In genomic region chr20:3430376-3431069, GRCh38 we compare ENCODE assay signal across 9 cellular contexts. TPM values are rescaled to one million over a fixed set of nuclear protein-coding genes. Genes with fewer than 3 reads are reported as not detected.
DNase-seq lines count a peak whose midpoint lies in the region; ATAC-seq and TF ChIP-seq lines count a peak whose summit lies in the region.
"Had no signal": no experiment of that assay in that cellular context is flagged by ENCODE, and none has a peak within 500 bp of the region (broad histone marks: within the 10 kb centered on the region; RNA-seq: fewer than 3 reads in every experiment).

No MANE protein-coding gene starts in this region.

- peak overlapping the region in 1 of 12 donors; percentile 4 for H3K4me3 ChIP-seq in heart left ventricle
- no peak overlapping the region for H3K4me3 ChIP-seq in lower leg skin (ENCODE audit: low read depth, poor library complexity, severe bottlenecking)

- DNase-seq in HT1080 (ENCODE audit: low read depth) (peak; percentile 8), heart left ventricle (peak in 1 of 5 donors; percentile 32), ureter (ENCODE audit: low spot score) (no peak), lower leg skin (ENCODE audit: low spot score in 2 of 2) (no peak), HCEC 1CT (no peak), NCI-H748 treated with DMSO at 0.1 percent for 48 hours (lab: John Stamatoyannopoulos, UW) (no peak)
- DNase-seq: activated gamma-delta T cell had no signal

- TF ChIP-seq POLR2A in heart left ventricle (IDR thresholded peaks at IDR 0.05) (no peak), lower leg skin (IDR thresholded peaks at IDR 0.05) (no peak)

- no peaks in the 10 kb centered on the region for H3K9me3 ChIP-seq in heart left ventricle

- intact Hi-C loops in heart left ventricle (cut with DNase I): no loop called here
- intact Hi-C loops in lower leg skin (cut with DNase I; ENCODE audit: low total_unique reads): no loop called here

- WGBS in heart left ventricle, 4 donors: 79 to 94% (median 86%) methylated on average over 13 to 14 of the region's 14 CpGs
- 77 to 78% methylated on average over 14 of the region's 14 CpGs for WGBS in lower leg skin, 2 donors

- TF ChIP-seq CTCF in heart left ventricle (IDR thresholded peaks at IDR 0.05) (no peak), lower leg skin (IDR thresholded peaks at IDR 0.05) (no peak)

- H3K27me3 ChIP-seq in heart left ventricle: no peaks in the 10 kb centered on the region

- peak overlapping the region in 4 of 12 donors; percentile 5 to 80 (median 30) for H3K27ac ChIP-seq in heart left ventricle

- H3K36me3 ChIP-seq in heart left ventricle: no peaks in the 10 kb centered on the region

- peaks cover 0 to 29% (median 0%) of the 10 kb centered on the region in 12 donors for H3K4me1 ChIP-seq in heart left ventricle

- ATAC-seq in GM18502 (IDR thresholded peaks at IDR 0.05; ENCODE audit: poor library complexity, unreplicated experiment): peak; percentile 83
- peak; percentile 83 for ATAC-seq in GM21576 (IDR thresholded peaks at IDR 0.05; ENCODE audit: unreplicated experiment)
- peak; percentile 15 to 51 (median 36) for ATAC-seq in heart left ventricle

RNA-seq across cellular contexts. Expression of gene DNAAF9, which starts 23.1 kb away (rescaled TPM):
- 1.8 and 3.0 TPM in 2 replicates for total RNA-seq in HT1080 (2014; rRNA removed; shearing (Covaris generic))
- 2.0 TPM in 2 replicates for polyA plus RNA-seq in HT1080 (2015; cell fraction: cytosol; rRNA removed)
- polyA plus RNA-seq in HT1080 (2015; cell fraction: nucleus; rRNA removed): 5.5 and 6.5 TPM in 2 replicates
- total RNA-seq in heart left ventricle (10 to 100 TPM; 16.8 to 33.9 (median 26.8) TPM), ureter (36.1 TPM), lower leg skin (10 to 100 TPM in 1 of 4 donors, 1 to 10 TPM in 3; 7.1 to 11.5 (median 8.4) TPM)
- polyA plus RNA-seq in heart left ventricle: 10 to 100 TPM in 1 of 2 donors, 1 to 10 TPM in 1; 9.6 to 16.8 TPM

RNA-seq across cellular contexts. Expression of gene ATRN, which starts 40.3 kb away (rescaled TPM):
- total RNA-seq in HT1080 (2014; rRNA removed; shearing (Covaris generic)): 14.5 and 20.7 TPM in 2 replicates
- 17.3 and 19.6 TPM in 2 replicates for polyA plus RNA-seq in HT1080 (2015; cell fraction: cytosol; rRNA removed)
- polyA plus RNA-seq in HT1080 (2015; cell fraction: nucleus; rRNA removed): 51.5 and 54.8 TPM in 2 replicates
- total RNA-seq in heart left ventricle: 10 to 100 TPM; 30.3 to 44.7 (median 36.9) TPM
- 10 to 100 TPM in 1 of 2 donors, 1 to 10 TPM in 1; 4.8 to 17.3 TPM for polyA plus RNA-seq in heart left ventricle
- total RNA-seq in ureter: 42.2 TPM
- 10 to 100 TPM; 18.2 to 34.6 (median 28.4) TPM for total RNA-seq in lower leg skin
